Comparison of ENCODE assay signal across 9 cellular contexts in genomic region chr17:50051082-50051576, GRCh38. TPM values are rescaled to one million over a fixed set of nuclear protein-coding genes. Genes with fewer than 3 reads are reported as not detected.
DNase-seq lines count a peak whose midpoint lies in the region; ATAC-seq and TF ChIP-seq lines count a peak whose summit lies in the region.
"Had no signal": no experiment of that assay in that cellular context is flagged by ENCODE, and none has a peak within 500 bp of the region (broad histone marks: within the 10 kb centered on the region; RNA-seq: fewer than 3 reads in every experiment).

No MANE protein-coding gene starts in this region.

- DNase-seq in GM03348 (ENCODE audit: low spot score) (peak; percentile 67), Panc1 (ENCODE audit: low read depth, low spot score) (peak; percentile 85), osteoblast (ENCODE audit: insufficient read length, low spot score, missing footprints) (peak; percentile 95), progenitor cell of endocrine pancreas (ENCODE audit: low spot score, unreplicated experiment) (no peak)
- DNase-seq: naive B cell had no signal

- H3K27ac Mint-ChIP-seq in activated naive CD8-positive, alpha-beta T cell = peak overlapping the region; percentile 16
- no peak overlapping the region for H3K27ac Mint-ChIP-seq in progenitor cell of endocrine pancreas
- H3K27ac Mint-ChIP-seq: naive B cell had no signal

- H3K9me3 ChIP-seq in Panc1 (ENCODE audit: control insufficient read depth, insufficient read depth, low read depth, low read length) (no peaks in the 10 kb centered on the region), osteoblast (ENCODE audit: low read depth, low read length) (no peaks in the 10 kb centered on the region)

- H3K79me2 ChIP-seq in osteoblast (ENCODE audit: insufficient read depth, low read length) = peaks cover 18% of the 10 kb centered on the region

- H3K36me3 ChIP-seq in Panc1 (ENCODE audit: control insufficient read depth, insufficient read depth, low read length) = no peaks in the 10 kb centered on the region; the same call in 1 of the 2 replicates
- no peaks in the 10 kb centered on the region for H3K36me3 ChIP-seq in osteoblast (ENCODE audit: insufficient read depth, low read length)

- no peak overlapping the region for H3K4me3 Mint-ChIP-seq in activated naive CD8-positive, alpha-beta T cell
- no peak overlapping the region for H3K4me3 Mint-ChIP-seq in progenitor cell of endocrine pancreas (ENCODE audit: low read depth)

- CTCF ChIA-PET in Panc1 (lab: Charles Lee) = no interaction called here

- intact Hi-C loops in Panc1 (cut with micrococcal nuclease; ENCODE audit: unreplicated experiment) = no loop called here

- ATAC-seq in Panc1 = peak; percentile 74
- no peak for ATAC-seq in GM21381 (IDR thresholded peaks at IDR 0.05; ENCODE audit: unreplicated experiment)
- ATAC-seq in HG03469 (IDR thresholded peaks at IDR 0.05; ENCODE audit: unreplicated experiment) = no peak
- no peak for ATAC-seq in HG03196 (IDR thresholded peaks at IDR 0.05; ENCODE audit: unreplicated experiment)

- H3K4me2 ChIP-seq in osteoblast (ENCODE audit: insufficient read depth, low read length) = peak overlapping the region; percentile 36

- POLR2A ChIA-PET in Panc1 (lab: Charles Lee) = no interaction called here

- H3K4me1 Mint-ChIP-seq in activated naive CD8-positive, alpha-beta T cell (ENCODE audit: low read depth) = peaks cover 17% of the 10 kb centered on the region
- peaks cover 21% of the 10 kb centered on the region for H3K4me1 Mint-ChIP-seq in progenitor cell of endocrine pancreas (ENCODE audit: low read depth)

- no TSS peak for BruUV-seq in Panc1 (replicated peaks; lab: Mats Ljungman, UMichigan)

- TF ChIP-seq CTCF in Panc1 (IDR thresholded peaks at IDR 0.05) = no peak
- no peak for TF ChIP-seq CTCF in osteoblast (IDR thresholded peaks at IDR 0.05; ENCODE audit: extremely low read depth, low read depth, low read length)
- TF ChIP-seq CTCF in progenitor cell of endocrine pancreas (IDR thresholded peaks at IDR 0.05; ENCODE audit: unreplicated experiment) = no peak

- no peak overlapping the region for H2AFZ ChIP-seq in osteoblast (ENCODE audit: low read length)

- no peaks in the 10 kb centered on the region for H3K36me3 Mint-ChIP-seq in activated naive CD8-positive, alpha-beta T cell
- H3K36me3 Mint-ChIP-seq in progenitor cell of endocrine pancreas (ENCODE audit: insufficient read depth) = no peaks in the 10 kb centered on the region
- H3K36me3 Mint-ChIP-seq: naive B cell had no signal

- H3K9me3 Mint-ChIP-seq in activated naive CD8-positive, alpha-beta T cell (ENCODE audit: low read depth) = no peaks in the 10 kb centered on the region
- no peaks in the 10 kb centered on the region for H3K9me3 Mint-ChIP-seq in progenitor cell of endocrine pancreas (ENCODE audit: low read depth)
- H3K9me3 Mint-ChIP-seq: naive B cell had no signal

- in situ Hi-C loops in Panc1 (cut with HindIII; ENCODE audit: low pct_unique_long_range_greater_than_20kb, low sequenced_read_pairs) = no loop called here

- H4K20me1 ChIP-seq in osteoblast (ENCODE audit: insufficient read depth, low read length) = no peaks in the 10 kb centered on the region

- H3K4me1 ChIP-seq in Panc1 (ENCODE audit: control insufficient read depth, insufficient read depth, low read length) (peaks cover 81% of the 10 kb centered on the region), osteoblast (ENCODE audit: insufficient read depth, low read length) (peaks cover 58% of the 10 kb centered on the region)

- H3K27me3 Mint-ChIP-seq in activated naive CD8-positive, alpha-beta T cell = peaks cover 2% of the 10 kb centered on the region
- H3K27me3 Mint-ChIP-seq in progenitor cell of endocrine pancreas = peaks cover 23% of the 10 kb centered on the region

- H3K27me3 ChIP-seq in Panc1 (ENCODE audit: control insufficient read depth, insufficient read depth, low read length) = no peaks in the 10 kb centered on the region
- no peaks in the 10 kb centered on the region for H3K27me3 ChIP-seq in osteoblast (ENCODE audit: insufficient read depth, low read length)

- H3K27ac ChIP-seq in Panc1 (ENCODE audit: low read length) (peak overlapping the region; percentile 99), osteoblast (ENCODE audit: low read depth, low read length) (peak overlapping the region; percentile 56)

- H3K4me3 ChIP-seq in Panc1 (ENCODE audit: low read depth in 2 of 2, low read length in 2 of 2) (no peak overlapping the region), osteoblast (ENCODE audit: insufficient read depth, low read length) (no peak overlapping the region)

RNA-seq across cellular contexts. Expression of gene ITGA3, which starts 4.8 kb away (rescaled TPM):
- total RNA-seq in Panc1 (2021; ENCODE audit: unreplicated experiment) (439 TPM), osteoblast (73.4 and 81.4 TPM in 2 replicates), progenitor cell of endocrine pancreas (17.6 and 19.5 TPM in 2 replicates)
- polyA plus RNA-seq in Panc1 (2012; ENCODE audit: insufficient read length) = 291 TPM

RNA-seq across cellular contexts. Expression of gene PDK2, which starts 44.0 kb away (rescaled TPM):
- 46.0 TPM for total RNA-seq in Panc1 (2021; ENCODE audit: unreplicated experiment)
- 79.3 TPM for polyA plus RNA-seq in Panc1 (2012; ENCODE audit: insufficient read length)
- total RNA-seq in osteoblast = 43.4 and 54.8 TPM in 2 replicates
- total RNA-seq in progenitor cell of endocrine pancreas = 35.7 and 37.1 TPM in 2 replicates

RNA-seq across cellular contexts. Expression of gene DLX3, which starts 56.1 kb away (rescaled TPM):
- 2.9 TPM for total RNA-seq in Panc1 (2021; ENCODE audit: unreplicated experiment)
- polyA plus RNA-seq in Panc1 (2012; ENCODE audit: insufficient read length) = 1.9 TPM
- 0.59 and 1.1 TPM in 2 replicates for total RNA-seq in osteoblast
- total RNA-seq in progenitor cell of endocrine pancreas = 1.5 and 1.8 TPM in 2 replicates
